In the genomic region with DNA sequence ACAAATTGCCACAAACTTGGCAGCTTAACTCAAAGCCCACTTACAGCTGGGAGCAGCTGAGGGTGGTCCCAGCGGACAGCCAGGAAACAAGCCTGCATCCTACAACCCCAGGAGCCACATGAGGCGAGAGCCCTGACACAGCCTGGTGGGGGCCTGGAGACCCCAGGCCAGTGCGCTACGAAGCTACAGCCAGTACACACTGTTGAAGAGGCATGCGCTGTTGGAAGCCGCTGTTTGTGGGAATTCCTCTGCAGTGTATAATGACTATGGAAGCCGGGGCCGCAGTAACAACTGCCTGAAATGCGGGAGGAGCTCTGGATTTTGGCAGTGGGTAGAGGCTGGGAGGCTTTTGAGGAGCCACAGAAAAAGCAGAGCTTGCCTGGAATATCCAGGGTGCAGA, we compare ENCODE assay signal across 24 cellular contexts.
"Had no signal": no experiment of that assay in that cellular context is flagged by ENCODE, and none has a peak within 500 bp of the region (broad histone marks: within the 10 kb centered on the region; RNA-seq: fewer than 3 reads in every experiment).

No MANE protein-coding gene starts in this region.

- H3K36me3 ChIP-seq: breast epithelium, transverse colon had no signal

- H3K9me3 Mint-ChIP-seq: immature natural killer cell had no signal

- H3K4me3 ChIP-seq: breast epithelium, coronary artery, gastroesophageal sphincter, mucosa of descending colon, psoas muscle, sigmoid colon, testis, transverse colon had no signal

- H3K27ac ChIP-seq: coronary artery, gastroesophageal sphincter, parathyroid adenoma, psoas muscle, testis, transverse colon had no signal

- H3K9me3 ChIP-seq: breast epithelium, gastroesophageal sphincter, mucosa of descending colon, psoas muscle, sigmoid colon, testis, transverse colon had no signal

- H3K4me1 Mint-ChIP-seq: endodermal cell had no signal

- H3K27me3 ChIP-seq: breast epithelium, gastroesophageal sphincter, sigmoid colon, testis, transverse colon had no signal

- H3K4me1 ChIP-seq: breast epithelium, parathyroid adenoma, psoas muscle, testis, transverse colon had no signal

- ATAC-seq: gastroesophageal sphincter; left colon; mucosa of descending colon; naive thymus-derived CD8-positive, alpha-beta T cell; psoas muscle had no signal

- DNase-seq: central memory CD4-positive, alpha-beta T cell; effector CD4-positive, alpha-beta T cell; endodermal cell; foreskin fibroblast; glutamatergic neuron; immature natural killer cell; kidney; left colon; mammary epithelial cell; mucosa of descending colon; naive thymus-derived CD8-positive, alpha-beta T cell; occipital lobe; psoas muscle; retina; sigmoid colon; small intestine; stimulated activated CD4-positive, alpha-beta T cell treated with anti-CD3 and anti-CD28 coated beads, Interleukin-2, amount 100 ng/mL, for 48 hours; stimulated activated naive CD4-positive, alpha-beta T cell treated with Interleukin-2 at 50 U/mL for 16 hours; testis; transverse colon had no signal

- H3K4me3 Mint-ChIP-seq: endodermal cell; immature natural killer cell; naive thymus-derived CD8-positive, alpha-beta T cell had no signal

- H3K27me3 Mint-ChIP-seq: naive thymus-derived CD8-positive, alpha-beta T cell had no signal
